Comparison of ENCODE assay signal across 1 cellular context in genomic region chr11:69080361-69080973, GRCh38.
TF ChIP-seq lines count a peak whose summit lies in the region.

No MANE protein-coding gene starts in this region.

TF ChIP-seq in IMR-90, 13 proteins besides CTCF, POLR2A, EP300 and RAD21:
- TF ChIP-seq NFE2L2 (IDR thresholded peaks at IDR 0.05; ENCODE audit: low read depth, low read length), result peak; percentile 41; the same call in 1 of the 2 replicates
- TF ChIP-seq CEBPB (IDR thresholded peaks at IDR 0.05; ENCODE audit: low read depth, low read length), result no peak
